15 cellular contexts compared by ENCODE assay signal in the genomic region with DNA sequence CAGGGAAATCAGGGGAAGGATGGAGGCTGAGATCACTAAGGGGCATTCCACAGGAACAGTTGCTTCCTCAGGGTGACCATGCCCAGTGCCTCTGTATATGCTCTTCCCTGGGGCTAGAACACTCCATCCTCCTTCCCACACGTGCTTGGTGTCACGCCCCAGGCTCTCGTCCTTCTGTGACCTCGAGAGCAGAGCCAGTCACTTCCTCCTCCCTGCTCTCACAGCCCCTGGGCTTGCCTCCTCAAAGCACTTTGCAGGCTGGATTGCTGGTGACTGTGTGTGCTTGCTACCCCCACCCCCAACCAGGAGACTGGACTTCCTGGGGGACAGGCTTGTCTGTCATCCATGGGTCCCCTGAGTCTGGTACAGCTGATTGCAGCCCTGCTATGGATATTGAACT. TPM values are rescaled to one million over a fixed set of nuclear protein-coding genes. Genes with fewer than 3 reads are reported as not detected.
DNase-seq lines count a peak whose midpoint lies in the region; ATAC-seq lines count a peak whose summit lies in the region.
"Had no signal": no experiment of that assay in that cellular context is flagged by ENCODE, and none has a peak within 500 bp of the region (broad histone marks: within the 10 kb centered on the region; RNA-seq: fewer than 3 reads in every experiment).

No MANE protein-coding gene starts in this region.

- no peaks in the 10 kb centered on the region for H3K36me3 ChIP-seq in aorta (ENCODE audit: control insufficient read depth in 1 of 2, insufficient read depth in 2 of 2, low read length in 1 of 2)

- ATAC-seq in Right ventricle myocardium inferior (peak; percentile 59), left ventricle myocardium superior (peak; percentile 60), aorta (ENCODE audit: low FRiP score) (peak; percentile 19)
- ATAC-seq: activated CD8-positive, alpha-beta T cell treated with anti-CD3 and anti-CD28 coated beads, Interleukin-2, amount 10 ng/mL, durations not matched to agents 7 days and 5 days had no signal

- no peaks in the 10 kb centered on the region for H3K9me3 ChIP-seq in aorta (ENCODE audit: control insufficient read depth, low read length)

- no peak overlapping the region for H3K27ac ChIP-seq in aorta (ENCODE audit: low read depth in 1 of 2, low read length in 2 of 2)
- H3K27ac ChIP-seq: parathyroid adenoma, RWPE1 had no signal

- intact Hi-C loops in Right ventricle myocardium inferior (cut with DNase I), result no loop called here
- intact Hi-C loops in cardiac septum (cut with DNase I), result no loop called here
- intact Hi-C loops in left ventricle myocardium superior (cut with micrococcal nuclease), result no loop called here
- intact Hi-C loops in aorta (cut with DNase I), result no loop called here

- no peaks in the 10 kb centered on the region for H3K4me1 ChIP-seq in aorta (ENCODE audit: control insufficient read depth in 1 of 2, insufficient read depth in 2 of 2, low read length in 2 of 2)
- H3K4me1 ChIP-seq: parathyroid adenoma had no signal

- no peaks in the 10 kb centered on the region for H3K27me3 ChIP-seq in aorta (ENCODE audit: control insufficient read depth in 1 of 2, insufficient read depth in 2 of 2, low read length in 1 of 2)

- no peak overlapping the region for H3K4me3 ChIP-seq in aorta (ENCODE audit: low read length in 2 of 2)

- DNase-seq in Right ventricle myocardium inferior (ENCODE audit: missing footprints) (no peak), cardiac septum (ENCODE audit: low spot score) (no peak), SKM-1 (lab: John Stamatoyannopoulos, UW; ENCODE audit: unreplicated experiment) (peak; percentile 71), left ventricle myocardium superior (peak; percentile 46), aorta (peak in 1 of 2 donors; percentile 78), AG20443 (ENCODE audit: low spot score) (no peak), NCI-H748 (lab: John Stamatoyannopoulos, UW; ENCODE audit: unreplicated experiment) (no peak)
- DNase-seq in activated effector memory CD4-positive, alpha-beta T cell treated with anti-CD3 and anti-CD28 coated beads, Interleukin-2, amount 50 U/mL, for 16 hours, result no peak
- DNase-seq: activated CD8-positive, alpha-beta T cell treated with anti-CD3 and anti-CD28 coated beads, Interleukin-2, amount 10 ng/mL, durations not matched to agents 7 days and 5 days; activated gamma-delta T cell treated with Interleukin-2 at 50 U/mL for 16 hours; DND-41; NCI-H146; substantia nigra had no signal

- WGBS in aorta, 2 donors, result 63 to 80% methylated on average over 4 of the region's 4 CpGs

RNA-seq across cellular contexts. Expression of gene AMPD3, which starts 56.5 kb away (rescaled TPM):
- total RNA-seq in Right ventricle myocardium inferior (3.5 TPM), cardiac septum (3.4 TPM), left ventricle myocardium superior (3.7 TPM), aorta (10 to 100 TPM in 1 of 2 donors, 1 to 10 TPM in 1; 7.8 to 16.9 TPM)
- 1 to 10 TPM; 2.5 to 3.8 TPM for polyA plus RNA-seq in aorta

Comparison
In these comparisons a context has a peak if more than half of its experiments do, and no peak if none do; other contexts are left out.
1. DNase-seq: peak in SKM-1 (single experiment) and left ventricle myocardium superior (single experiment); none in Right ventricle myocardium inferior (single experiment), cardiac septum (single experiment), AG20443 (single experiment), NCI-H748 (single experiment) and activated effector memory CD4-positive, alpha-beta T cell treated with anti-CD3 and anti-CD28 coated beads, Interleukin-2, amount 50 U/mL, for 16 hours (single experiment).
2. Peak in every context shown above with its lines, with median percentiles within 50 percentile points of each other: ATAC-seq.